ENCODE assay signal across 15 cellular contexts in genomic region chr2:134408791-134409190, GRCh38.
DNase-seq lines count a peak whose midpoint lies in the region; TF ChIP-seq lines count a peak whose summit lies in the region.
"Had no signal": no experiment of that assay in that cellular context is flagged by ENCODE, and none has a peak within 500 bp of the region (broad histone marks: within the 10 kb centered on the region; RNA-seq: fewer than 3 reads in every experiment).

No MANE protein-coding gene starts in this region.

- H3K9me3 ChIP-seq in SJSA1 (replicated peaks) = no peaks in the 10 kb centered on the region
- no peaks in the 10 kb centered on the region for H3K9me3 ChIP-seq in thymus (ENCODE audit: control insufficient read depth)

- H3K4me1 Mint-ChIP-seq in HFFc6 (ENCODE audit: low read depth) (peaks cover 98% of the 10 kb centered on the region), mesothelial cell of epicardium (peaks cover 7% of the 10 kb centered on the region)

- H3K4me1 ChIP-seq in SJSA1 (replicated peaks) (peaks cover 21% of the 10 kb centered on the region), thymus (ENCODE audit: control insufficient read depth, insufficient read depth, low read length) (peaks cover 64% of the 10 kb centered on the region)

- H3K27ac Mint-ChIP-seq in HFFc6 (peak overlapping the region; percentile 95), mesothelial cell of epicardium (no peak overlapping the region)
- H3K27ac Mint-ChIP-seq: nephron had no signal

- H3K9me3 Mint-ChIP-seq in HFFc6 (no peaks in the 10 kb centered on the region), mesothelial cell of epicardium (no peaks in the 10 kb centered on the region)
- H3K9me3 Mint-ChIP-seq: CD4-positive, CD25-positive, alpha-beta regulatory T cell; nephron had no signal

- no peak overlapping the region for H3K4me3 ChIP-seq in SJSA1
- H3K4me3 ChIP-seq in fibroblast of the aortic adventitia (ENCODE audit: low read depth, low read length) = no peak overlapping the region
- no peak overlapping the region for H3K4me3 ChIP-seq in thymus (ENCODE audit: low read length)
- H3K4me3 ChIP-seq: GM12878 had no signal

- H3K27ac ChIP-seq in SJSA1 = peak overlapping the region; percentile 14; the same call in 1 of the 2 replicates
- peak overlapping the region; percentile 53 for H3K27ac ChIP-seq in thymus (ENCODE audit: low read depth)

- TF ChIP-seq CTCF in HFFc6 (IDR thresholded peaks at IDR 0.05) (no peak), fibroblast of the aortic adventitia (IDR thresholded peaks at IDR 0.05; ENCODE audit: insufficient read depth, low read length) (no peak), mesothelial cell of epicardium (IDR thresholded peaks at IDR 0.05; ENCODE audit: unreplicated experiment) (no peak)

- H3K27me3 ChIP-seq in SJSA1 (replicated peaks) = no peaks in the 10 kb centered on the region
- no peaks in the 10 kb centered on the region for H3K27me3 ChIP-seq in thymus (ENCODE audit: control insufficient read depth, insufficient read depth)

- peak; percentile 67 for DNase-seq in HFFc6
- DNase-seq in SJSA1 (ENCODE audit: low read depth in 1 of 2, low spot score in 2 of 2) = peak in 1 of 2 experiments; percentile 57
- peak; percentile 60 for DNase-seq in fibroblast of the aortic adventitia (ENCODE audit: low read depth)
- DNase-seq in NCI-H526 treated with DMSO at 0.1 percent for 48 hours (lab: John Stamatoyannopoulos, UW) = no peak
- DNase-seq in cerebellar cortex (ENCODE audit: low spot score) = no peak
- no peak for DNase-seq in mesothelial cell of epicardium (ENCODE audit: low spot score in 2 of 2, unreplicated experiment in 2 of 2)
- DNase-seq: activated gamma-delta T cell; aorta; CD4-positive, CD25-positive, alpha-beta regulatory T cell; cortex of kidney; H7; NCI-H2107 had no signal

- H3K36me3 ChIP-seq in SJSA1 = no peaks in the 10 kb centered on the region
- no peaks in the 10 kb centered on the region for H3K36me3 ChIP-seq in thymus (ENCODE audit: control insufficient read depth, insufficient read depth)

- H3K36me3 Mint-ChIP-seq in HFFc6 (ENCODE audit: low read depth) (peaks cover 16% of the 10 kb centered on the region), mesothelial cell of epicardium (no peaks in the 10 kb centered on the region)

- no peaks in the 10 kb centered on the region; the same call in none of the 2 replicates for H3K27me3 Mint-ChIP-seq in HFFc6 (ENCODE audit: insufficient read depth)
- no peaks in the 10 kb centered on the region for H3K27me3 Mint-ChIP-seq in mesothelial cell of epicardium (ENCODE audit: low read depth)
- H3K27me3 Mint-ChIP-seq: CD4-positive, CD25-positive, alpha-beta regulatory T cell had no signal

- 11% methylated on average over 3 of the region's 3 CpGs for WGBS in thymus

- peak overlapping the region; percentile 11; the same call in 1 of the 2 replicates for H3K4me3 Mint-ChIP-seq in HFFc6
- H3K4me3 Mint-ChIP-seq in mesothelial cell of epicardium = no peak overlapping the region
- H3K4me3 Mint-ChIP-seq: CD4-positive, CD25-positive, alpha-beta regulatory T cell; nephron had no signal

Comparison
In these comparisons a context has a peak if more than half of its experiments do, and no peak if none do; other contexts are left out.
1. DNase-seq: peak in HFFc6 (single experiment) and fibroblast of the aortic adventitia (single experiment); none in NCI-H526 treated with DMSO at 0.1 percent for 48 hours (single experiment), cerebellar cortex (single experiment) and mesothelial cell of epicardium (0 of 2).